ENCODE assay signal across 8 cellular contexts in the genomic region with DNA sequence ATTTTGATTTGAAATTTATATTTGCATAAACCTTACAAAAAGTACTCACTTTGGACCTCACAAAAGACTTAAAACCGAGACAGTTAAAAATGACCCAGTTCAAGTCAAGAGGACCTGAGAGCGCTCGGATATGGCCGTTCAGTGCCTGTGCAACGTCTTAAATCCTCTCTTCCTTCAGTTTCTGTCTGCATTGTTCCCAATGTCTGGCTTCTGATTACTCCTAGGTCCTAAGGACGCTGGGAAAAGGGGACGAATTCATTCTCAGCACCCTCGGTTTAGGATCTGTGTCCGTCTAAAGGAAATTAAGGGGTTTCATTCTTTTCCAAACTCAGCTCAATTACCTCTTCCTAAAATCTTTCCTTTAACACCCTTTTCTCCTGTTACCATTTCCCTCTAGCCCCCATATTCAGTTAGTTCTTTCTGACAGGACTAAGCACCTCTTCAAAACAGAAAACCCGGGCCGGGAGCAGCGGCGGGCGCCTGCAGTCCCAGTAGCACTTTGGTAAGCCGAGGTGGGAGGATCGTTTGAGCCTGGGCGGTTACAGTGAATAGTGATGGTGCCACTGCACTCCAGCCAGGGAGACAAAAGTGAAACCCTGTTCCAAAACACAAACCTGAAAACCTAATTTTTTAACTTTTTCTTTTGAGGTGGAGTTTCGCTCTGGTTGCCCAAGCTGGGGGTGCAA. TPM values are rescaled to one million over a fixed set of nuclear protein-coding genes. Genes with fewer than 3 reads are reported as not detected.
DNase-seq lines count a peak whose midpoint lies in the region; ATAC-seq, FAIRE-seq and TF ChIP-seq lines count a peak whose summit lies in the region.

No MANE protein-coding gene starts in this region.

- ATAC-seq in Right ventricle myocardium inferior, result no peak
- ATAC-seq in upper lobe of left lung (ENCODE audit: low FRiP score in 2 of 2), result peak in 1 of 2 donors; percentile 74
- no peak for ATAC-seq in HG03342 (IDR thresholded peaks at IDR 0.05; ENCODE audit: unreplicated experiment)

- peak overlapping the region; percentile 9 for H3K27ac ChIP-seq in cardiac muscle cell
- H3K27ac ChIP-seq in upper lobe of left lung, result no peak overlapping the region

- H3K27me3 ChIP-seq in cardiac muscle cell, result no peaks in the 10 kb centered on the region
- H3K27me3 ChIP-seq in upper lobe of left lung, result peaks cover 0 to 3% (median 0%) of the 10 kb centered on the region in 4 donors

- peak overlapping the region; percentile 33 for H3K4me3 ChIP-seq in cardiac muscle cell
- peak overlapping the region in 3 of 4 donors; percentile 7 to 39 (median 25) for H3K4me3 ChIP-seq in upper lobe of left lung

- H3K9me3 ChIP-seq in cardiac muscle cell (ENCODE audit: low read depth) (no peaks in the 10 kb centered on the region), upper lobe of left lung (no peaks in the 10 kb centered on the region)

- WGBS in upper lobe of left lung, 2 donors, result 7 to 9% methylated on average over 18 of the region's 18 CpGs

- TF ChIP-seq EP300 in upper lobe of left lung (IDR thresholded peaks at IDR 0.05), result no peak

- TF ChIP-seq POLR2A in upper lobe of left lung (IDR thresholded peaks at IDR 0.05), result no peak

- FAIRE-seq in GM19239 (lab: Jason Lieb, UNC), result no peak

- DNase-seq in cardiac muscle cell (ENCODE audit: low read depth in 1 of 2, low spot score in 1 of 2) (peak; percentile 56 to 77), Right ventricle myocardium inferior (ENCODE audit: missing footprints) (no peak), ecto neural progenitor cell (ENCODE audit: low spot score) (peak; percentile 67), myocyte (ENCODE audit: low read depth) (peak; percentile 6), upper lobe of left lung (peak; percentile 21 to 75), GM19239 (ENCODE audit: insufficient read length, low spot score) (no peak)
- no peak for DNase-seq in effector CD8-positive, alpha-beta T cell (lab: John Stamatoyannopoulos, UW)

- no peak for TF ChIP-seq CTCF in cardiac muscle cell (IDR thresholded peaks at IDR 0.05; ENCODE audit: low read depth, low read length)
- no peak for TF ChIP-seq CTCF in upper lobe of left lung (IDR thresholded peaks at IDR 0.05)

- intact Hi-C loops in Right ventricle myocardium inferior (cut with DNase I), result no loop called here

- H3K36me3 ChIP-seq in cardiac muscle cell (no peaks in the 10 kb centered on the region), upper lobe of left lung (no peaks in the 10 kb centered on the region)

- no peaks in the 10 kb centered on the region for H3K4me1 ChIP-seq in cardiac muscle cell (ENCODE audit: low read depth)
- peaks cover 0 to 9% (median 0%) of the 10 kb centered on the region in 4 donors for H3K4me1 ChIP-seq in upper lobe of left lung

RNA-seq across cellular contexts. Expression of a gene that starts 0.9 kb away (rescaled TPM):
- total RNA-seq in cardiac muscle cell (0.51 and 1.6 TPM in 2 replicates), Right ventricle myocardium inferior (not detected), myocyte (0.21 TPM in 1 of 2 replicates, not detected in the other), upper lobe of left lung (under 1 TPM in 2 of 6 donors, not detected in 4; 0.37 to 0.77 TPM)
- polyA plus RNA-seq in cardiac muscle cell, result 0.12 and 0.84 TPM in 2 replicates
- not detected for polyA plus RNA-seq in myocyte (2012)

RNA-seq across cellular contexts. Expression of a gene that starts 20.1 kb away (rescaled TPM):
- not detected in 2 replicates for total RNA-seq in cardiac muscle cell
- not detected in 2 replicates for polyA plus RNA-seq in cardiac muscle cell
- total RNA-seq in Right ventricle myocardium inferior, result not detected
- not detected in 2 replicates for total RNA-seq in myocyte
- polyA plus RNA-seq in myocyte (2012), result not detected
- not detected for total RNA-seq in upper lobe of left lung

Comparison
In these comparisons a context has a peak if more than half of its experiments do, and no peak if none do; other contexts are left out.
1. DNase-seq: peak in cardiac muscle cell (2 of 2), ecto neural progenitor cell (single experiment), myocyte (single experiment) and upper lobe of left lung (2 of 2); none in Right ventricle myocardium inferior (single experiment), effector CD8-positive, alpha-beta T cell (single experiment) and GM19239 (single experiment).